ENCODE assay signal across 8 cellular contexts in genomic region chr10:63630085-63630927, GRCh38.
A peak's percentile ranks its signal among the peaks of the same experiment; 100 is the strongest.
DNase-seq lines count a peak whose midpoint lies in the region; ATAC-seq and TF ChIP-seq lines count a peak whose summit lies in the region.

No MANE protein-coding gene starts in this region.

- peak overlapping the region; percentile 89 for H3K4me2 ChIP-seq in DND-41 (ENCODE audit: insufficient read depth, low read length)

- peak overlapping the region; percentile 98 for H2AFZ ChIP-seq in DND-41 (ENCODE audit: low read depth, low read length)

- peaks cover 44% of the 10 kb centered on the region for H3K4me1 ChIP-seq in DND-41 (ENCODE audit: insufficient read depth, low read length)

- peaks cover 75% of the 10 kb centered on the region for H3K4me1 Mint-ChIP-seq in nephron progenitor cell

- TF ChIP-seq CTCF in DND-41 (IDR thresholded peaks at IDR 0.05; ENCODE audit: borderline replicate concordance, extremely low read depth, low read length, poor library complexity, severe bottlenecking) (peak; percentile 2), fibroblast of the aortic adventitia (IDR thresholded peaks at IDR 0.05; ENCODE audit: insufficient read depth, low read length) (no peak), nephron progenitor cell (IDR thresholded peaks at IDR 0.05) (no peak)

- no peaks in the 10 kb centered on the region for H4K20me1 ChIP-seq in DND-41 (ENCODE audit: insufficient read depth, low read length)

- ATAC-seq in DND-41 (ENCODE audit: insufficient read depth, low read depth) (peak; percentile 70), GM21723 (IDR thresholded peaks at IDR 0.05; ENCODE audit: unreplicated experiment) (peak; percentile 65)
- peak; percentile 68 for ATAC-seq in stimulated activated naive CD8-positive, alpha-beta T cell treated with anti-CD3 and anti-CD28 coated beads, Interleukin-15, Interleukin-2, amounts not matched to agents 100 U/mL and 50 U/mL, for 24 hours

- peak overlapping the region; percentile 67 for H3K9ac ChIP-seq in DND-41 (ENCODE audit: low read depth, low read length)

- H3K4me3 Mint-ChIP-seq in nephron progenitor cell, result peak overlapping the region; percentile 93

- peak; percentile 86 for DNase-seq in DND-41
- DNase-seq in Jurkat, Clone E6-1 (ENCODE audit: low read depth, low spot score), result peak; percentile 60
- peak; percentile 97 for DNase-seq in RPMI7951 (ENCODE audit: low read depth)
- peak; percentile 72 for DNase-seq in activated T-helper 9 cell treated with anti-CD3 and anti-CD28 coated beads, Interleukin-2, amount 50 U/mL, for 16 hours (ENCODE audit: low read depth)
- DNase-seq in fibroblast of the aortic adventitia (ENCODE audit: low read depth), result peak; percentile 91
- DNase-seq in nephron progenitor cell, result peak; percentile 92
- DNase-seq in stimulated activated naive CD8-positive, alpha-beta T cell treated with anti-CD3 and anti-CD28 coated beads, Interleukin-15, Interleukin-2, amounts not matched to agents 100 U/mL and 50 U/mL, for 24 hours, result peak; percentile 83

- H3K9me3 Mint-ChIP-seq in nephron progenitor cell, result no peaks in the 10 kb centered on the region

- H3K27me3 Mint-ChIP-seq in nephron progenitor cell (ENCODE audit: low read depth, poor library complexity), result peaks cover 4% of the 10 kb centered on the region

- no peaks in the 10 kb centered on the region for H3K36me3 ChIP-seq in DND-41 (ENCODE audit: insufficient read depth, low read length)

- no peaks in the 10 kb centered on the region for H3K36me3 Mint-ChIP-seq in nephron progenitor cell (ENCODE audit: low read depth)

- H3K9me3 ChIP-seq in DND-41 (ENCODE audit: insufficient read depth, low read length, severe bottlenecking), result no peaks in the 10 kb centered on the region

- H3K27ac ChIP-seq in DND-41 (ENCODE audit: low read length), result peak overlapping the region; percentile 74

- H3K27me3 ChIP-seq in DND-41 (ENCODE audit: insufficient read depth, low read length, poor library complexity), result no peaks in the 10 kb centered on the region

- H3K27ac Mint-ChIP-seq in nephron progenitor cell, result peak overlapping the region; percentile 100

- H3K79me2 ChIP-seq in DND-41 (ENCODE audit: insufficient read depth, low read length), result no peaks in the 10 kb centered on the region

- H3K4me3 ChIP-seq in DND-41 (ENCODE audit: low read depth in 1 of 2, low read length in 2 of 2) (peak overlapping the region; percentile 69 to 87), fibroblast of the aortic adventitia (ENCODE audit: low read depth, low read length) (peak overlapping the region; percentile 74)
- peak overlapping the region; percentile 79 for H3K4me3 ChIP-seq in Jurkat, Clone E6-1 (ENCODE audit: low read length)

Comparison
In these comparisons a context has a peak if more than half of its experiments do, and no peak if none do; other contexts are left out.
1. Peak in every context shown above with its lines: DNase-seq, ATAC-seq, H3K4me3 ChIP-seq and H3K27ac ChIP-seq.